11 cellular contexts compared by ENCODE assay signal in the genomic region with DNA sequence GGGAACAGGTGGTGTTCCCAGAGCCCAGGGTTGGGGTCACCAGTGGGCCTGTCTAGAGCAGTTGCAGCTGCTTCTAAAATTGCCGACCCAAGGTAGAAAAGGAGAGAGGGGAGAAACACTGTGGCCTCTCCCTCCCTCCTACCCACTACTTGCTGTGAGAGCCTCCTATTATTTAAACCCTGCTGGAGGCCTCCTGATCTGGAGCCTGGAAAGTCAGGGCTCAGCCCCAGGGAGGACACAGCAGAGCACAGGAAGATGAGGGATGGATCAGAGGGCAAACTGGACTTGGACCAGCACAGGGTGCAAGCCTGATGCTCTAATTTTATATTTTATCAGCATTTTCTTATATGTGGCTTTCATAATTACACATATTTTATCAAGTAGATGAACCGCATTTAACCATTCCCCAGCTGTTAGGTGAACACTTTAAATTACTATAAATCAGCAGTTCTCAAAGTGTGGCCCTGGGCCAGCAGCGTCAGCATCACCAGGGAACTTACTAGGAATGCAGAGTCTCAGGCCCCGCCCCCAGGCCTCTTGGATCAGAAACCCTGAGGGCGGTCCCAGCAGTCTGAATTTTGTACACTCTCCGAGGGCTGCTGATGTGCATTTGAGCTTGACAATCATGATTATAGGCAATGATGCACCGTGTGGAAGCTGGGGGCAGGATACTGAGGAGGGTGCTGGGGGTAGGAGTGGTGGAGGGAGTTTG. TPM values are rescaled to one million over a fixed set of nuclear protein-coding genes. Genes with fewer than 3 reads are reported as not detected.
DNase-seq lines count a peak whose midpoint lies in the region; ATAC-seq and TF ChIP-seq lines count a peak whose summit lies in the region.
"Had no signal": no experiment of that assay in that cellular context is flagged by ENCODE, and none has a peak within 500 bp of the region (broad histone marks: within the 10 kb centered on the region; RNA-seq: fewer than 3 reads in every experiment).

No MANE protein-coding gene starts in this region.

- DNase-seq in GM23338 (ENCODE audit: low spot score), result no peak
- no peak for DNase-seq in PC-3
- DNase-seq in effector memory CD8-positive, alpha-beta T cell, result no peak
- no peak for DNase-seq in osteoblast (ENCODE audit: insufficient read length, low spot score, missing footprints)
- no peak for DNase-seq in NCI-H1694 (lab: John Stamatoyannopoulos, UW)
- DNase-seq in RKO (ENCODE audit: low spot score), result no peak
- no peak for DNase-seq in substantia nigra (lab: John Stamatoyannopoulos, UW)
- DNase-seq: foreskin melanocyte, NCI-H2081 had no signal

- ATAC-seq in GM23338 (peak; percentile 77), PC-3 (no peak), GM18520 (IDR thresholded peaks at IDR 0.05; ENCODE audit: unreplicated experiment) (no peak)
- ATAC-seq in effector memory CD8-positive, alpha-beta T cell (replicated peaks), result no peak

- H3K9me3 ChIP-seq in PC-3 (ENCODE audit: low read length), result no peaks in the 10 kb centered on the region
- no peaks in the 10 kb centered on the region for H3K9me3 ChIP-seq in osteoblast (ENCODE audit: low read depth, low read length)
- H3K9me3 ChIP-seq: ovary had no signal

- peaks cover 29% of the 10 kb centered on the region for H3K79me2 ChIP-seq in GM23338 (replicated peaks; ENCODE audit: insufficient read depth)
- peaks cover 100% of the 10 kb centered on the region for H3K79me2 ChIP-seq in PC-3 (ENCODE audit: low read length)
- H3K79me2 ChIP-seq in osteoblast (ENCODE audit: insufficient read depth, low read length), result peaks cover 100% of the 10 kb centered on the region

- H3K4me1 Mint-ChIP-seq in GM23338, result peaks cover 63% of the 10 kb centered on the region
- peaks cover 81 to 89% of the 10 kb centered on the region in 2 donors for H3K4me1 Mint-ChIP-seq in effector memory CD8-positive, alpha-beta T cell (ENCODE audit: low read depth in 2 of 2)

- no peaks in the 10 kb centered on the region; the same call in 1 of the 2 replicates for H4K20me1 ChIP-seq in GM23338 (replicated peaks; ENCODE audit: insufficient read depth)
- H4K20me1 ChIP-seq in PC-3 (ENCODE audit: low read length), result peaks cover 5% of the 10 kb centered on the region; the same call in 1 of the 2 replicates
- peaks cover 69% of the 10 kb centered on the region for H4K20me1 ChIP-seq in osteoblast (ENCODE audit: insufficient read depth, low read length)

- peak overlapping the region; percentile 78 for H3K27ac Mint-ChIP-seq in GM23338
- peak overlapping the region; percentile 96 to 98 for H3K27ac Mint-ChIP-seq in effector memory CD8-positive, alpha-beta T cell

- no peak overlapping the region for H3K4me3 Mint-ChIP-seq in GM23338
- H3K4me3 Mint-ChIP-seq in effector memory CD8-positive, alpha-beta T cell, result peak overlapping the region; percentile 80 to 87

- CTCF ChIA-PET in PC-3 (lab: Charles Lee), result no interaction called here

- H3K9me2 ChIP-seq in GM23338 (ENCODE audit: insufficient read depth) (no peaks in the 10 kb centered on the region), PC-3 (replicated peaks; ENCODE audit: low read length) (no peaks in the 10 kb centered on the region)

- no peaks in the 10 kb centered on the region for H3K27me3 ChIP-seq in GM23338 (ENCODE audit: insufficient read depth)
- H3K27me3 ChIP-seq in PC-3 (ENCODE audit: low read length), result no peaks in the 10 kb centered on the region
- H3K27me3 ChIP-seq in osteoblast (ENCODE audit: insufficient read depth, low read length), result no peaks in the 10 kb centered on the region
- H3K27me3 ChIP-seq: ovary had no signal

- intact Hi-C loops in PC-3 (cut with micrococcal nuclease), result no loop called here

- no peak for TF ChIP-seq CTCF in GM23338 (conservative IDR thresholded peaks at IDR 0.05; ENCODE audit: low read depth in 2 of 2)
- TF ChIP-seq CTCF in PC-3 (conservative IDR thresholded peaks at IDR 0.05; ENCODE audit: low read depth, low read length), result no peak
- TF ChIP-seq CTCF in osteoblast (IDR thresholded peaks at IDR 0.05; ENCODE audit: extremely low read depth, low read depth, low read length), result no peak

- POLR2A ChIA-PET in PC-3 (lab: Charles Lee; ENCODE audit: unreplicated experiment), result no interaction called here

- H3K4me2 ChIP-seq in GM23338 (peak overlapping the region; percentile 59), PC-3 (ENCODE audit: low read length) (peak overlapping the region; percentile 65), osteoblast (ENCODE audit: insufficient read depth, low read length) (peak overlapping the region; percentile 26)

- H3K9me3 Mint-ChIP-seq in GM23338, result no peaks in the 10 kb centered on the region
- no peaks in the 10 kb centered on the region for H3K9me3 Mint-ChIP-seq in effector memory CD8-positive, alpha-beta T cell

- H3F3A ChIP-seq in GM23338 (replicated peaks; ENCODE audit: low read depth) (no peaks in the 10 kb centered on the region), PC-3 (ENCODE audit: low read length, unreplicated experiment) (peaks cover 4% of the 10 kb centered on the region)

- H3K4me3 ChIP-seq in GM23338 (peak overlapping the region; percentile 26), PC-3 (ENCODE audit: low read length) (no peak overlapping the region), osteoblast (ENCODE audit: insufficient read depth, low read length) (no peak overlapping the region)
- H3K4me3 ChIP-seq: ovary had no signal

- no peaks in the 10 kb centered on the region for H3K36me3 Mint-ChIP-seq in GM23338 (ENCODE audit: low read depth)
- peaks cover 30% of the 10 kb centered on the region for H3K36me3 Mint-ChIP-seq in effector memory CD8-positive, alpha-beta T cell (ENCODE audit: insufficient read depth)

- peaks cover 6% of the 10 kb centered on the region for H3K27me3 Mint-ChIP-seq in GM23338 (ENCODE audit: insufficient read depth, low read depth, poor library complexity)
- no peaks in the 10 kb centered on the region for H3K27me3 Mint-ChIP-seq in effector memory CD8-positive, alpha-beta T cell

- H3K27ac ChIP-seq in GM23338 (ENCODE audit: low read depth), result peak overlapping the region; percentile 11; the same call in 1 of the 2 replicates
- H3K27ac ChIP-seq in PC-3 (ENCODE audit: low read length), result peak overlapping the region; percentile 87
- H3K27ac ChIP-seq in osteoblast (ENCODE audit: low read depth, low read length), result peak overlapping the region; percentile 90
- H3K27ac ChIP-seq in substantia nigra (ENCODE audit: low read depth, low read length, poor library complexity, severe bottlenecking), result no peak overlapping the region
- H3K27ac ChIP-seq: ovary had no signal

- no TSS peak for BruUV-seq in PC-3 (replicated peaks; lab: Mats Ljungman, UMichigan)

- H3K9ac ChIP-seq in PC-3 (ENCODE audit: low read length), result peak overlapping the region; percentile 64

- no peak overlapping the region for H2AFZ ChIP-seq in GM23338
- H2AFZ ChIP-seq in PC-3 (ENCODE audit: low read length), result no peak overlapping the region
- no peak overlapping the region for H2AFZ ChIP-seq in osteoblast (ENCODE audit: low read length)

- H3K4me1 ChIP-seq in GM23338 (ENCODE audit: insufficient read depth), result peaks cover 31% of the 10 kb centered on the region
- H3K4me1 ChIP-seq in PC-3 (ENCODE audit: insufficient read depth, low read length), result peaks cover 67% of the 10 kb centered on the region
- H3K4me1 ChIP-seq in osteoblast (ENCODE audit: insufficient read depth, low read length), result peaks cover 69% of the 10 kb centered on the region

- peaks cover 4% of the 10 kb centered on the region; the same call in 1 of the 2 replicates for H3K36me3 ChIP-seq in GM23338 (ENCODE audit: insufficient read depth)
- H3K36me3 ChIP-seq in PC-3 (ENCODE audit: low read depth, low read length), result peaks cover 43% of the 10 kb centered on the region
- peaks cover 66% of the 10 kb centered on the region for H3K36me3 ChIP-seq in osteoblast (ENCODE audit: insufficient read depth, low read length)
- H3K36me3 ChIP-seq: ovary had no signal

TF ChIP-seq in GM23338, 12 proteins besides CTCF, POLR2A, EP300 and RAD21:
- TF ChIP-seq EZH2 (IDR thresholded peaks at IDR 0.05; ENCODE audit: low read depth, unreplicated experiment), result no peak
- no peak for TF ChIP-seq CREB1 (CRISPR knock-in tag; IDR thresholded peaks at IDR 0.05; ENCODE audit: low read depth)
- no peak for TF ChIP-seq EZH2phosphoT487 (IDR thresholded peaks at IDR 0.05; ENCODE audit: unreplicated experiment)
- no peak for TF ChIP-seq STAT1 (IDR thresholded peaks at IDR 0.05; ENCODE audit: unreplicated experiment)
- no peak for TF ChIP-seq ZNF331 (CRISPR knock-in tag; IDR thresholded peaks at IDR 0.05; ENCODE audit: low read depth)
- no peak for TF ChIP-seq POLR2AphosphoS5 (IDR thresholded peaks at IDR 0.05; ENCODE audit: low read depth)

RNA-seq across cellular contexts. Expression of gene SMAD3, which starts 26.7 kb away (rescaled TPM):
- total RNA-seq in GM23338 (2014; rRNA removed; shearing (Covaris generic)), result 9.0 and 11.6 TPM in 2 replicates
- 3.4 and 4.9 TPM in 2 replicates for polyA plus RNA-seq in GM23338 (2016; fragmentation: Nextera tagmentation; extraction: Ambion mirVana)
- total RNA-seq in PC-3 (2014; rRNA removed), result 75.6 and 86.4 TPM in 2 replicates
- total RNA-seq in osteoblast, result 41.8 and 60.1 TPM in 2 replicates
